In the genomic region with DNA sequence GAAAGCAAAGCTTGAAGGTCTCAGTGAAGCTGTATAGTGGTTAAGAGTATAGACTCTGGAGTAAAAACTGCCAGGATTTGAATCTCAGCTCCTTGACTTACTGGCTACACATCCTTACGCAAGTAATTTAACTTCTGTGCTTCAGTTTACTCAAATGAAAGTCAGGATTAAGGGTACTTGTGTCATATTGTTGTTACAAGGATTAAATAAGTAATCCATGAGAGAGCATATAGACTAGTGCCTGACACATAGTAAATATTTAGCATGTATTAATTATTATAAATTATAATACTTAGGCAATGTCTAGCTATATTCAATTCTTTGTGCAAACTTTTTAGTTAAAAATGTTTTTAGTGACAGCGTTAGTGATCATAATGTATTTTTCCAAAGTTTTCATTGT, we compare ENCODE assay signal across 18 cellular contexts. TPM values are rescaled to one million over a fixed set of nuclear protein-coding genes. Genes with fewer than 3 reads are reported as not detected.
DNase-seq lines count a peak whose midpoint lies in the region; ATAC-seq and TF ChIP-seq lines count a peak whose summit lies in the region.
"Had no signal": no experiment of that assay in that cellular context is flagged by ENCODE, and none has a peak within 500 bp of the region (broad histone marks: within the 10 kb centered on the region; RNA-seq: fewer than 3 reads in every experiment).

No MANE protein-coding gene starts in this region.

- no peak for ATAC-seq in HG02763 (IDR thresholded peaks at IDR 0.05; ENCODE audit: unreplicated experiment)
- ATAC-seq: K562 had no signal

- H4K20me1 ChIP-seq in DOHH2 (ENCODE audit: control insufficient read depth, insufficient read depth, low read depth, low read length) = no peaks in the 10 kb centered on the region
- H4K20me1 ChIP-seq in SK-N-SH (ENCODE audit: insufficient read depth) = peaks cover 19% of the 10 kb centered on the region; the same call in 1 of the 2 replicates

- peaks cover 63% of the 10 kb centered on the region for H3K79me2 ChIP-seq in DOHH2 (ENCODE audit: control insufficient read depth, low read length)
- H3K79me2 ChIP-seq in SK-N-SH (ENCODE audit: insufficient read depth) = peaks cover 23% of the 10 kb centered on the region

- WGBS in esophagus muscularis mucosa = 57% methylated on average over 2 of the region's 2 CpGs
- 95% methylated on average over 2 of the region's 2 CpGs for WGBS in SK-N-SH (ENCODE audit: low lambda C conversion rate)

- H3K4me2 ChIP-seq in DOHH2 (ENCODE audit: low read length) (peak overlapping the region; percentile 95), SK-N-SH (no peak overlapping the region)

- H3K4me3 ChIP-seq in DOHH2 (ENCODE audit: low read length) (peak overlapping the region; percentile 71), esophagus muscularis mucosa (peak overlapping the region in 2 of 4 donors; percentile 10 to 11), rectal smooth muscle tissue (ENCODE audit: low read length) (no peak overlapping the region), SK-N-SH (ENCODE audit: low read depth in 2 of 2, low read length in 1 of 2) (no peak overlapping the region)
- H3K4me3 ChIP-seq: HAP-1, K562, Peyer's patch had no signal

- DNase-seq in NCI-H524 treated with DMSO at 0.1 percent for 48 hours (lab: John Stamatoyannopoulos, UW) = peak; percentile 1
- no peak for DNase-seq in esophagus muscularis mucosa (ENCODE audit: extremely low spot score)
- no peak for DNase-seq in G401 (ENCODE audit: low spot score)
- DNase-seq in SK-N-SH = no peak
- DNase-seq in HT-29 (ENCODE audit: low spot score) = no peak
- DNase-seq: AML-193; CD4-positive, alpha-beta memory T cell; NCI-H1092 treated with DMSO at 0.1 percent for 48 hours; NCI-H1694; NCI-H2107; NCI-H748 treated with DMSO at 0.1 percent for 48 hours; Peyer's patch; Right ventricle myocardium superior had no signal

- H3K9ac ChIP-seq in rectal smooth muscle tissue (ENCODE audit: low read length) (no peak overlapping the region), SK-N-SH (no peak overlapping the region)

- H3F3A ChIP-seq in DOHH2 (ENCODE audit: control insufficient read depth, insufficient read depth) = peaks cover 34% of the 10 kb centered on the region
- H3F3A ChIP-seq in SK-N-SH (replicated peaks; ENCODE audit: insufficient read depth) = no peaks in the 10 kb centered on the region

- H3K27ac ChIP-seq in DOHH2 (ENCODE audit: low read depth, low read length) (peak overlapping the region; percentile 96), esophagus muscularis mucosa (replicated peaks in 1 of 4) (peak overlapping the region in 3 of 4 donors; percentile 63 to 85 (median 67)), rectal smooth muscle tissue (ENCODE audit: low read depth, low read length) (peak overlapping the region; percentile 7), SK-N-SH (ENCODE audit: low read depth in 2 of 2, low read length in 1 of 2) (no peak overlapping the region)

- intact Hi-C loops in esophagus muscularis mucosa (cut with DNase I) = no loop called here

- CTCF ChIA-PET in SK-N-SH (lab: Yijun Ruan, JAX) = interaction anchor here (0.9 to 1.8 kb wide), 6 partner anchors 10 to 108 kb away, joined by 3 to 5 read pairs (median 4); no protein-coding TSS in a partner anchor

- no peak for TF ChIP-seq RAD21 in SK-N-SH (IDR thresholded peaks at IDR 0.05; ENCODE audit: low read length)

- H3K9me2 ChIP-seq in DOHH2 (replicated peaks; ENCODE audit: control insufficient read depth, low read length) (no peaks in the 10 kb centered on the region), SK-N-SH (0 out of 2 replicates have a peak, but pooled peaks cover 2% of the 10 kb centered on the region)

- TF ChIP-seq CTCF in DOHH2 (IDR thresholded peaks at IDR 0.05; ENCODE audit: low read depth, low read length, poor library complexity, severe bottlenecking) (no peak), esophagus muscularis mucosa (IDR thresholded peaks at IDR 0.05) (no peak), SK-N-SH (IDR thresholded peaks at IDR 0.05) (no peak)

- in situ Hi-C loops in G401 (cut with HindIII; ENCODE audit: low sequenced_read_pairs) = no loop called here

- H3K36me3 ChIP-seq in DOHH2 (ENCODE audit: control insufficient read depth, low read length) (peaks cover 77% of the 10 kb centered on the region), esophagus muscularis mucosa (peaks cover 0 to 26% (median 16%) of the 10 kb centered on the region in 4 donors), rectal smooth muscle tissue (ENCODE audit: control insufficient read depth, insufficient read depth, low read length) (peaks cover 10% of the 10 kb centered on the region), SK-N-SH (replicated peaks in 1 of 2; ENCODE audit: control insufficient read depth in 1 of 2, insufficient read depth in 2 of 2, low read length in 1 of 2) (peaks cover 25 to 36% of the 10 kb centered on the region in 2 experiments)

- POLR2A ChIA-PET in SK-N-SH (lab: Yijun Ruan, JAX) = no interaction called here

- no peak overlapping the region for H2AFZ ChIP-seq in SK-N-SH (ENCODE audit: low read depth)

- TF ChIP-seq POLR2A in esophagus muscularis mucosa (IDR thresholded peaks at IDR 0.05; ENCODE audit: low read depth) = no peak

- H3K9me3 ChIP-seq in DOHH2 (ENCODE audit: control insufficient read depth, insufficient read depth, low read length) (no peaks in the 10 kb centered on the region), esophagus muscularis mucosa (no peaks in the 10 kb centered on the region), SK-N-SH (no peaks in the 10 kb centered on the region)
- H3K9me3 ChIP-seq: HAP-1, Peyer's patch had no signal

- H3K27me3 ChIP-seq in DOHH2 (ENCODE audit: control insufficient read depth, low read length) (no peaks in the 10 kb centered on the region), esophagus muscularis mucosa (no peaks in the 10 kb centered on the region), rectal smooth muscle tissue (ENCODE audit: control insufficient read depth, insufficient read depth, low read length) (no peaks in the 10 kb centered on the region), SK-N-SH (ENCODE audit: insufficient read depth) (no peaks in the 10 kb centered on the region)
- H3K27me3 ChIP-seq: Peyer's patch had no signal

- TF ChIP-seq EP300 in esophagus muscularis mucosa (IDR thresholded peaks at IDR 0.05) = no peak
- no peak for TF ChIP-seq EP300 in SK-N-SH (IDR thresholded peaks at IDR 0.05; ENCODE audit: borderline replicate concordance in 1 of 2, low read depth in 1 of 2, low read length in 1 of 2)

- H3K4me1 ChIP-seq in DOHH2 (ENCODE audit: control insufficient read depth, low read length) = peaks cover 67% of the 10 kb centered on the region
- H3K4me1 ChIP-seq in esophagus muscularis mucosa = peaks cover 32 to 65% (median 57%) of the 10 kb centered on the region in 4 donors
- H3K4me1 ChIP-seq in rectal smooth muscle tissue (ENCODE audit: control insufficient read depth, insufficient read depth, low read length) = peaks cover 18% of the 10 kb centered on the region
- peaks cover 2 to 10% of the 10 kb centered on the region in 2 experiments; a peak in 2 of 4 replicates for H3K4me1 ChIP-seq in SK-N-SH (ENCODE audit: control insufficient read depth in 1 of 2, insufficient read depth in 2 of 2, low read depth in 1 of 2, low read length in 1 of 2)

RNA-seq across cellular contexts. Expression of gene ATP6V1E2, which starts 33.1 kb away (rescaled TPM):
- total RNA-seq in esophagus muscularis mucosa = 1 to 10 TPM; 3.6 to 7.5 (median 5.5) TPM
- total RNA-seq in G401 (2014; rRNA removed; shearing (Covaris generic)) = 6.4 and 21.8 TPM in 2 replicates
- 9.3 and 9.5 TPM in 2 replicates for polyA plus RNA-seq in SK-N-SH (2012; rRNA removed)
- 6.3 and 9.7 TPM in 2 replicates for polyA plus RNA-seq in SK-N-SH (2012; cell fraction: cytosol; rRNA removed)
- polyA plus RNA-seq in SK-N-SH (2012; cell fraction: nucleus; rRNA removed) = 7.2 and 8.1 TPM in 2 replicates
- 0.83 and 1.3 TPM in 2 replicates for total RNA-seq in HT-29 (2014; rRNA removed; shearing (Covaris generic))

RNA-seq across cellular contexts. Expression of gene RHOQ, which starts 33.2 kb away (rescaled TPM):
- 100 to 1,000 TPM; 107 to 168 (median 142) TPM for total RNA-seq in esophagus muscularis mucosa
- total RNA-seq in G401 (2014; rRNA removed; shearing (Covaris generic)) = 88.9 and 115 TPM in 2 replicates
- polyA plus RNA-seq in SK-N-SH (2012; rRNA removed) = 33.6 and 41.2 TPM in 2 replicates
- 52.0 and 64.7 TPM in 2 replicates for polyA plus RNA-seq in SK-N-SH (2012; cell fraction: cytosol; rRNA removed)
- polyA plus RNA-seq in SK-N-SH (2012; cell fraction: nucleus; rRNA removed) = 36.9 and 64.0 TPM in 2 replicates
- total RNA-seq in HT-29 (2014; rRNA removed; shearing (Covaris generic)) = 8.4 and 8.5 TPM in 2 replicates

RNA-seq across cellular contexts. Expression of gene PIGF, which starts 41.4 kb away (rescaled TPM):
- 1 to 10 TPM; 5.2 to 8.3 (median 6.4) TPM for total RNA-seq in esophagus muscularis mucosa
- 15.1 and 16.7 TPM in 2 replicates for total RNA-seq in G401 (2014; rRNA removed; shearing (Covaris generic))
- 38.0 and 55.2 TPM in 2 replicates for polyA plus RNA-seq in SK-N-SH (2012; rRNA removed)
- polyA plus RNA-seq in SK-N-SH (2012; cell fraction: cytosol; rRNA removed) = 52.3 and 60.7 TPM in 2 replicates
- polyA plus RNA-seq in SK-N-SH (2012; cell fraction: nucleus; rRNA removed) = 34.9 and 58.4 TPM in 2 replicates
- 4.7 and 7.6 TPM in 2 replicates for total RNA-seq in HT-29 (2014; rRNA removed; shearing (Covaris generic))

RNA-seq across cellular contexts. Expression of gene CRIPT, which starts 41.5 kb away (rescaled TPM):
- total RNA-seq in esophagus muscularis mucosa = 10 to 100 TPM; 13.9 to 20.7 (median 18.3) TPM
- total RNA-seq in G401 (2014; rRNA removed; shearing (Covaris generic)) = 8.2 and 9.3 TPM in 2 replicates
- 6.9 and 7.2 TPM in 2 replicates for polyA plus RNA-seq in SK-N-SH (2012; rRNA removed)
- 11.5 and 17.7 TPM in 2 replicates for polyA plus RNA-seq in SK-N-SH (2012; cell fraction: cytosol; rRNA removed)
- 1.7 and 3.7 TPM in 2 replicates for polyA plus RNA-seq in SK-N-SH (2012; cell fraction: nucleus; rRNA removed)
- total RNA-seq in HT-29 (2014; rRNA removed; shearing (Covaris generic)) = 5.0 TPM in 2 replicates

Comparison
In these comparisons a context has a peak if more than half of its experiments do, and no peak if none do; other contexts are left out.
1. H3K27ac ChIP-seq: peak in DOHH2 (single experiment), esophagus muscularis mucosa (3 of 4) and rectal smooth muscle tissue (single experiment); none in SK-N-SH (0 of 2).